ENCODE assay signal across 1 cellular context in the genomic region with DNA sequence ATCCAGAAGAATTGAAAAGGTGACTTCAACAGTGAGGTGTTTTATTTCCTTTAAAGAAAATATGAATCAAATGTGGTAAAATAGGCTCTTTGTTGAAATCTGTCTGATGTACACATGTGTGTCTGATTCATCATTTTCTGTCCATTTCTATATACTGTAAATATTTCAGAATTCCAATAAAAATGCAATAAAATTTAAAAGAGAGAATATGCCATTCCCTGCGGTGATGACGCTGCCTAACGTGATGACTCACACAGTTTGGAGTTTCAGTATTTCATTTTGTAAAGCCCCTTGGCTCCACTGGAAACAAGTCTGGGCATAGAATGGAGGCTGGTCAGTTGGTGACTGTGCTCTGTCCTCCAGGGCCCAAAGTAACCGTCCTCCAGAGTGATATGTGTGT.
TF ChIP-seq lines count a peak whose summit lies in the region.

No MANE protein-coding gene starts in this region.

TF ChIP-seq in H1, 55 proteins besides CTCF, POLR2A, EP300 and RAD21 (continued from another document):
- TF ChIP-seq, protein P1, sequence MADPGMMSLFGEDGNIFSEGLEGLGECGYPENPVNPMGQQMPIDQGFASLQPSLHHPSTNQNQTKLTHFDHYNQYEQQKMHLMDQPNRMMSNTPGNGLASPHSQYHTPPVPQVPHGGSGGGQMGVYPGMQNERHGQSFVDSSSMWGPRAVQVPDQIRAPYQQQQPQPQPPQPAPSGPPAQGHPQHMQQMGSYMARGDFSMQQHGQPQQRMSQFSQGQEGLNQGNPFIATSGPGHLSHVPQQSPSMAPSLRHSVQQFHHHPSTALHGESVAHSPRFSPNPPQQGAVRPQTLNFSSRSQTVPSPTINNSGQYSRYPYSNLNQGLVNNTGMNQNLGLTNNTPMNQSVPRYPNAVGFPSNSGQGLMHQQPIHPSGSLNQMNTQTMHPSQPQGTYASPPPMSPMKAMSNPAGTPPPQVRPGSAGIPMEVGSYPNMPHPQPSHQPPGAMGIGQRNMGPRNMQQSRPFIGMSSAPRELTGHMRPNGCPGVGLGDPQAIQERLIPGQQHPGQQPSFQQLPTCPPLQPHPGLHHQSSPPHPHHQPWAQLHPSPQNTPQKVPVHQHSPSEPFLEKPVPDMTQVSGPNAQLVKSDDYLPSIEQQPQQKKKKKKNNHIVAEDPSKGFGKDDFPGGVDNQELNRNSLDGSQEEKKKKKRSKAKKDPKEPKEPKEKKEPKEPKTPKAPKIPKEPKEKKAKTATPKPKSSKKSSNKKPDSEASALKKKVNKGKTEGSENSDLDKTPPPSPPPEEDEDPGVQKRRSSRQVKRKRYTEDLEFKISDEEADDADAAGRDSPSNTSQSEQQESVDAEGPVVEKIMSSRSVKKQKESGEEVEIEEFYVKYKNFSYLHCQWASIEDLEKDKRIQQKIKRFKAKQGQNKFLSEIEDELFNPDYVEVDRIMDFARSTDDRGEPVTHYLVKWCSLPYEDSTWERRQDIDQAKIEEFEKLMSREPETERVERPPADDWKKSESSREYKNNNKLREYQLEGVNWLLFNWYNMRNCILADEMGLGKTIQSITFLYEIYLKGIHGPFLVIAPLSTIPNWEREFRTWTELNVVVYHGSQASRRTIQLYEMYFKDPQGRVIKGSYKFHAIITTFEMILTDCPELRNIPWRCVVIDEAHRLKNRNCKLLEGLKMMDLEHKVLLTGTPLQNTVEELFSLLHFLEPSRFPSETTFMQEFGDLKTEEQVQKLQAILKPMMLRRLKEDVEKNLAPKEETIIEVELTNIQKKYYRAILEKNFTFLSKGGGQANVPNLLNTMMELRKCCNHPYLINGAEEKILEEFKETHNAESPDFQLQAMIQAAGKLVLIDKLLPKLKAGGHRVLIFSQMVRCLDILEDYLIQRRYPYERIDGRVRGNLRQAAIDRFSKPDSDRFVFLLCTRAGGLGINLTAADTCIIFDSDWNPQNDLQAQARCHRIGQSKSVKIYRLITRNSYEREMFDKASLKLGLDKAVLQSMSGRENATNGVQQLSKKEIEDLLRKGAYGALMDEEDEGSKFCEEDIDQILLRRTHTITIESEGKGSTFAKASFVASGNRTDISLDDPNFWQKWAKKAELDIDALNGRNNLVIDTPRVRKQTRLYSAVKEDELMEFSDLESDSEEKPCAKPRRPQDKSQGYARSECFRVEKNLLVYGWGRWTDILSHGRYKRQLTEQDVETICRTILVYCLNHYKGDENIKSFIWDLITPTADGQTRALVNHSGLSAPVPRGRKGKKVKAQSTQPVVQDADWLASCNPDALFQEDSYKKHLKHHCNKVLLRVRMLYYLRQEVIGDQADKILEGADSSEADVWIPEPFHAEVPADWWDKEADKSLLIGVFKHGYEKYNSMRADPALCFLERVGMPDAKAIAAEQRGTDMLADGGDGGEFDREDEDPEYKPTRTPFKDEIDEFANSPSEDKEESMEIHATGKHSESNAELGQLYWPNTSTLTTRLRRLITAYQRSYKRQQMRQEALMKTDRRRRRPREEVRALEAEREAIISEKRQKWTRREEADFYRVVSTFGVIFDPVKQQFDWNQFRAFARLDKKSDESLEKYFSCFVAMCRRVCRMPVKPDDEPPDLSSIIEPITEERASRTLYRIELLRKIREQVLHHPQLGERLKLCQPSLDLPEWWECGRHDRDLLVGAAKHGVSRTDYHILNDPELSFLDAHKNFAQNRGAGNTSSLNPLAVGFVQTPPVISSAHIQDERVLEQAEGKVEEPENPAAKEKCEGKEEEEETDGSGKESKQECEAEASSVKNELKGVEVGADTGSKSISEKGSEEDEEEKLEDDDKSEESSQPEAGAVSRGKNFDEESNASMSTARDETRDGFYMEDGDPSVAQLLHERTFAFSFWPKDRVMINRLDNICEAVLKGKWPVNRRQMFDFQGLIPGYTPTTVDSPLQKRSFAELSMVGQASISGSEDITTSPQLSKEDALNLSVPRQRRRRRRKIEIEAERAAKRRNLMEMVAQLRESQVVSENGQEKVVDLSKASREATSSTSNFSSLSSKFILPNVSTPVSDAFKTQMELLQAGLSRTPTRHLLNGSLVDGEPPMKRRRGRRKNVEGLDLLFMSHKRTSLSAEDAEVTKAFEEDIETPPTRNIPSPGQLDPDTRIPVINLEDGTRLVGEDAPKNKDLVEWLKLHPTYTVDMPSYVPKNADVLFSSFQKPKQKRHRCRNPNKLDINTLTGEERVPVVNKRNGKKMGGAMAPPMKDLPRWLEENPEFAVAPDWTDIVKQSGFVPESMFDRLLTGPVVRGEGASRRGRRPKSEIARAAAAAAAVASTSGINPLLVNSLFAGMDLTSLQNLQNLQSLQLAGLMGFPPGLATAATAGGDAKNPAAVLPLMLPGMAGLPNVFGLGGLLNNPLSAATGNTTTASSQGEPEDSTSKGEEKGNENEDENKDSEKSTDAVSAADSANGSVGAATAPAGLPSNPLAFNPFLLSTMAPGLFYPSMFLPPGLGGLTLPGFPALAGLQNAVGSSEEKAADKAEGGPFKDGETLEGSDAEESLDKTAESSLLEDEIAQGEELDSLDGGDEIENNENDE (IDR thresholded peaks at IDR 0.05; ENCODE audit: insufficient replicate concordance, low read length), result no peak
- no peak for TF ChIP-seq CREB1 (IDR thresholded peaks at IDR 0.05)
- TF ChIP-seq MAFK (IDR thresholded peaks at IDR 0.05; ENCODE audit: low read depth, low read length), result no peak
- TF ChIP-seq NANOG (IDR thresholded peaks at IDR 0.05; ENCODE audit: insufficient read depth, low read depth, low read length, poor library complexity, severe bottlenecking), result no peak
- no peak for TF ChIP-seq CTBP2 (IDR thresholded peaks at IDR 0.05; ENCODE audit: borderline replicate concordance, insufficient read depth, insufficient read length, low read length)
- no peak for TF ChIP-seq JUN (IDR thresholded peaks at IDR 0.05; ENCODE audit: low read depth, low read length)
- TF ChIP-seq FOSL1 (IDR thresholded peaks at IDR 0.05; ENCODE audit: insufficient read depth, low read depth, low read length), result no peak
- no peak for TF ChIP-seq TAF7 (optimal IDR thresholded peaks at IDR 0.05; ENCODE audit: borderline replicate concordance, low read depth, low read length)
- TF ChIP-seq POU5F1 (IDR thresholded peaks at IDR 0.05; ENCODE audit: low read depth, low read length), result no peak
TF ChIP-seq in H1: peak in this region for 0.
